8 cellular contexts compared by ENCODE assay signal in the genomic region with DNA sequence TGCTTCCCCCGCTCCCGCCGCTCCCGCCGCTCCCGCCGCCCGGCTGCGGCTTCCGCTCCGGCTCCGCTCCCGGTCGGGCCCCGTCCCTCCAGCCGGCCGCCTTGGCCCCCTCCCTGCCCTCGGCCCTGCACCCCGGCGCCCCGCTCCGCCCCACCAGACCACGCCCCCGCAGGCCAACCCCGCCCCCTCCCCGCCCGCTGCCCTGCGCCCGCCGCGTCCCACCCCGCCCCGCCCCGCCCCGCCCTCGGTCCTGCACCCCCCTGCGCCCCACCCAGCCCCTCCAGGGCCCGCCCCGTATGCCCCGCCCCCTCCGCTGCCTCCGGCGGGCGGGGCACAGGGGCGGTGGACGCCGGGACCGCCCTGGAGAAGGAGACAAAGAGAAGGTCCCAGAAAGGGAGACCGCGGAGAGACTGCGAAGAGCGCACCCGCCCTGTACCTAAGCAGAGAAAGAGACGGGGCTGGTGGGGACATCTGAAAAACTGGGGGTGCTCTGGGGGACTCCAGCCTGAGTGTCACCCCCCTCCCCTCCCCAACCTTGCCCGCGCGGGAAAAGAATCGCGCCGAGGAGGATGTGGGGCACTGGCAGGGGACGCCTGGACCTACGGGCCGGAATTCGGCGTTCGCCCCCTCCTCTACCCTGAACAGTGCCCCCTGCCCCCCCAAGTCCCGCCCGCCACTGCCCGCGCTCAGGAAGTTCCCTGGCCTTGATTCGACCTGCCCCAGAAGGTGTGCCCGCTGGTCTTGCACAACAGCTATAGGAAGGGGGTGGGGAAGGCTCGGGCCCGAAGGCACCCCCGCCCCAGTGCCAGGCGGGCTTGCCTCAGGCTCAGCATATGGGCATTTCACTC.
A peak's percentile ranks its signal among the peaks of the same experiment; 100 is the strongest.
DNase-seq lines count a peak whose midpoint lies in the region; TF ChIP-seq lines count a peak whose summit lies in the region.

No MANE protein-coding gene starts in this region.

- no peaks in the 10 kb centered on the region for H4K20me1 ChIP-seq in OCI-LY3 (ENCODE audit: insufficient read depth, low read length)

- peak overlapping the region; percentile 89 for H3K4me2 ChIP-seq in OCI-LY3 (ENCODE audit: low read length)

- H3K9me3 ChIP-seq in ES-I3 (ENCODE audit: control insufficient read depth, insufficient read depth, low read length) = no peaks in the 10 kb centered on the region
- H3K9me3 ChIP-seq in OCI-LY3 (ENCODE audit: insufficient read depth, low read length) = no peaks in the 10 kb centered on the region
- H3K9me3 ChIP-seq in mucosa of rectum (ENCODE audit: control insufficient read depth in 2 of 2, low read length in 2 of 2) = no peaks in the 10 kb centered on the region

- H3K79me2 ChIP-seq in OCI-LY3 (ENCODE audit: low read length) = no peaks in the 10 kb centered on the region

- H3K4me1 ChIP-seq in ES-I3 (ENCODE audit: insufficient read depth, low read length) = peaks cover 19% of the 10 kb centered on the region; the same call in 1 of the 2 replicates
- peaks cover 9% of the 10 kb centered on the region for H3K4me1 ChIP-seq in OCI-LY3 (ENCODE audit: low read length)
- H3K4me1 ChIP-seq in mucosa of rectum (ENCODE audit: control insufficient read depth in 2 of 2, insufficient read depth in 2 of 2, low read length in 2 of 2) = peaks cover 51 to 57% of the 10 kb centered on the region in 2 donors

- H3K27me3 ChIP-seq in OCI-LY3 (ENCODE audit: low read depth, low read length) = peaks cover 6% of the 10 kb centered on the region; the same call in 1 of the 2 replicates
- no peaks in the 10 kb centered on the region for H3K27me3 ChIP-seq in mucosa of rectum (ENCODE audit: control insufficient read depth in 2 of 2, insufficient read depth in 2 of 2, low read length in 2 of 2)

- peak; percentile 94 for DNase-seq in HK-2 (ENCODE audit: unreplicated experiment)
- DNase-seq in activated T-cell treated with anti-CD3 and anti-CD28 coated beads for 48 hours (ENCODE audit: low read depth) = peak; percentile 79
- DNase-seq in epithelial cell of prostate (ENCODE audit: low read depth, low spot score) = no peak
- peak; percentile 41 to 55 for DNase-seq in stimulated activated CD8-positive, alpha-beta memory T cell treated with anti-CD3 and anti-CD28 coated beads, Interleukin-4, amount 100 ng/mL, for 4 hours (ENCODE audit: low read depth in 2 of 2, low spot score in 1 of 2)
- no peak for DNase-seq in OCI-M2 (lab: John Stamatoyannopoulos, UW; ENCODE audit: unreplicated experiment)

- H3K4me3 ChIP-seq in OCI-LY3 (ENCODE audit: low read length) (peak overlapping the region; percentile 89), mucosa of rectum (ENCODE audit: low read length in 2 of 2) (peak overlapping the region; percentile 80 to 86)

- H3K27ac ChIP-seq in OCI-LY3 (ENCODE audit: low read length) = no peak overlapping the region
- peak overlapping the region; percentile 98 for H3K27ac ChIP-seq in epithelial cell of prostate
- H3K27ac ChIP-seq in mucosa of rectum (ENCODE audit: low read depth in 2 of 2, low read length in 2 of 2) = peak overlapping the region; percentile 96 to 97

- peak overlapping the region; percentile 75 for H2AFZ ChIP-seq in OCI-LY3 (ENCODE audit: low read depth, low read length)

- H3K9ac ChIP-seq in ES-I3 (ENCODE audit: low read depth, low read length) (peak overlapping the region; percentile 85), OCI-LY3 (ENCODE audit: low read length) (peak overlapping the region; percentile 66), mucosa of rectum (ENCODE audit: low read depth in 1 of 2, low read length in 2 of 2) (peak overlapping the region; percentile 86 to 92)

- no peaks in the 10 kb centered on the region for H3K36me3 ChIP-seq in ES-I3 (ENCODE audit: insufficient read depth, low read length)
- no peaks in the 10 kb centered on the region for H3K36me3 ChIP-seq in OCI-LY3 (replicated peaks; ENCODE audit: low read depth, low read length)
- no peaks in the 10 kb centered on the region for H3K36me3 ChIP-seq in mucosa of rectum (ENCODE audit: control insufficient read depth in 2 of 2, insufficient read depth in 2 of 2, low read length in 2 of 2)

- TF ChIP-seq CTCF in OCI-LY3 (IDR thresholded peaks at IDR 0.05; ENCODE audit: low read depth, low read length) = no peak

Comparison
In these comparisons a context has a peak if more than half of its experiments do, and no peak if none do; other contexts are left out.
1. DNase-seq: peak in HK-2 (single experiment), activated T-cell treated with anti-CD3 and anti-CD28 coated beads for 48 hours (single experiment) and stimulated activated CD8-positive, alpha-beta memory T cell treated with anti-CD3 and anti-CD28 coated beads, Interleukin-4, amount 100 ng/mL, for 4 hours (2 of 2); none in epithelial cell of prostate (single experiment) and OCI-M2 (single experiment).
2. Peak in every context shown above with its lines, with median percentiles within 50 percentile points of each other: H3K9ac ChIP-seq.